9 cellular contexts compared by ENCODE assay signal in the genomic region with DNA sequence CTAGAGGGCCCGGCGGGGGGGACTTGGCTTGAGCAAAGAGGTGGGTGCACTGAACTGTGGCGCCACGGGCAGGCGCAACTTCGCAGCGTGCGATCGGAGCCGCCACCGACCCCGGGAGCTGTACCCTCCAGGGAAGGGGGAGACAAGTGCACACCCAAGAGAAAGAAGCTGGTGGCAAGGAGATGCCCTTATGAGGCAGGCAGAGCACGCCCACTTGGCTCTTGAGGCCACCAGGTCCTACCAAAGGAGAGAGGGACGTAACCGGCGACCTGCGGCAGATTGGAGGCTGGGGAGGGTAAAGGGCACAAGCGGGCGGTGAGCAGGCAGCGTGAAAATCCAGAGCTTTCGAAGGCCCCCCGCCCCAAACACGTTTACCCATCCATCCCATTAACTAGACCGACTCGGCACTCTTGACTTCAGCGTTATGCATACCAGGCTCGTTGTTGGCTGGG. TPM values are rescaled to one million over a fixed set of nuclear protein-coding genes. Genes with fewer than 3 reads are reported as not detected.
A peak's percentile ranks its signal among the peaks of the same experiment; 100 is the strongest.
DNase-seq lines count a peak whose midpoint lies in the region; ATAC-seq and TF ChIP-seq lines count a peak whose summit lies in the region.
"Had no signal": no experiment of that assay in that cellular context is flagged by ENCODE, and none has a peak within 500 bp of the region (broad histone marks: within the 10 kb centered on the region; RNA-seq: fewer than 3 reads in every experiment).

No MANE protein-coding gene starts in this region.

- H3K36me3 Mint-ChIP-seq in CD4-positive, CD25-positive, alpha-beta regulatory T cell, result peaks cover 6% of the 10 kb centered on the region
- peaks cover 9% of the 10 kb centered on the region; the same call in 1 of the 2 replicates for H3K36me3 Mint-ChIP-seq in HFFc6 (ENCODE audit: low read depth)
- H3K36me3 Mint-ChIP-seq in activated T-cell treated with anti-CD3 and anti-CD28 coated beads, Interleukin-2, amount 50 U/mL, for 72 hours (ENCODE audit: insufficient read depth in 2 of 2), result peaks cover 2 to 5% of the 10 kb centered on the region in 2 donors

- peaks cover 24 to 66% (median 37%) of the 10 kb centered on the region in 4 donors for H3K4me1 Mint-ChIP-seq in CD4-positive, CD25-positive, alpha-beta regulatory T cell
- H3K4me1 Mint-ChIP-seq in HFFc6 (ENCODE audit: low read depth), result peaks cover 63% of the 10 kb centered on the region
- H3K4me1 Mint-ChIP-seq in activated T-cell treated with anti-CD3 and anti-CD28 coated beads, Interleukin-2, amount 50 U/mL, for 72 hours (ENCODE audit: low read depth), result peaks cover 71% of the 10 kb centered on the region

- peak overlapping the region; percentile 82 to 90 (median 88) for H3K4me3 Mint-ChIP-seq in CD4-positive, CD25-positive, alpha-beta regulatory T cell
- H3K4me3 Mint-ChIP-seq in HFFc6, result peak overlapping the region; percentile 95
- peak overlapping the region; percentile 85 to 90 for H3K4me3 Mint-ChIP-seq in activated T-cell treated with anti-CD3 and anti-CD28 coated beads, Interleukin-2, amount 50 U/mL, for 72 hours

- H3K27ac Mint-ChIP-seq in CD4-positive, CD25-positive, alpha-beta regulatory T cell, result peak overlapping the region; percentile 17 to 94 (median 60)
- peak overlapping the region; percentile 90 for H3K27ac Mint-ChIP-seq in HFFc6
- H3K27ac Mint-ChIP-seq in activated T-cell treated with anti-CD3 and anti-CD28 coated beads, Interleukin-2, amount 50 U/mL, for 72 hours, result peak overlapping the region; percentile 17

- DNase-seq in CD4-positive, CD25-positive, alpha-beta regulatory T cell, result no peak
- DNase-seq in HFFc6 (no peak), islet precursor cell (peak; percentile 78)
- no peak for DNase-seq in activated T-cell treated with anti-CD3 and anti-CD28 coated beads, Interleukin-2, amount 50 U/mL, for 72 hours

- peaks cover 85% of the 10 kb centered on the region for H3K4me1 ChIP-seq in CD4-positive, CD25-positive, alpha-beta regulatory T cell (ENCODE audit: control insufficient read depth, insufficient read depth, low read length, poor library complexity, severe bottlenecking)

- H3K27ac ChIP-seq in CD4-positive, CD25-positive, alpha-beta regulatory T cell (ENCODE audit: insufficient read depth, low read length, poor library complexity, severe bottlenecking), result no peak overlapping the region

- no peaks in the 10 kb centered on the region for H3K36me3 ChIP-seq in CD4-positive, CD25-positive, alpha-beta regulatory T cell (ENCODE audit: control insufficient read depth, insufficient read depth, low read length)

- H3K9me3 Mint-ChIP-seq in CD4-positive, CD25-positive, alpha-beta regulatory T cell, result peaks cover 0 to 6% (median 1%) of the 10 kb centered on the region in 7 donors
- H3K9me3 Mint-ChIP-seq in HFFc6, result no peaks in the 10 kb centered on the region
- no peaks in the 10 kb centered on the region for H3K9me3 Mint-ChIP-seq in activated T-cell treated with anti-CD3 and anti-CD28 coated beads, Interleukin-2, amount 50 U/mL, for 72 hours

- TF ChIP-seq CTCF in HFFc6 (IDR thresholded peaks at IDR 0.05), result no peak

- H3K9me3 ChIP-seq in CD4-positive, CD25-positive, alpha-beta regulatory T cell (ENCODE audit: control insufficient read depth in 2 of 2, low read length in 2 of 2), result no peaks in the 10 kb centered on the region

- peaks cover 55% of the 10 kb centered on the region for H3K27me3 ChIP-seq in CD4-positive, CD25-positive, alpha-beta regulatory T cell (ENCODE audit: control insufficient read depth, insufficient read depth, low read length)

- no peak for ATAC-seq in CD4-positive, CD25-positive, alpha-beta regulatory T cell (ENCODE audit: low read depth in 2 of 2)
- ATAC-seq in activated T-cell treated with anti-CD3 and anti-CD28 coated beads, Interleukin-2, amount 50 U/mL, for 72 hours (replicated peaks in 1 of 2), result peak; percentile 6 to 7
- ATAC-seq in GM19328 (IDR thresholded peaks at IDR 0.05; ENCODE audit: unreplicated experiment), result no peak
- no peak for ATAC-seq in HG02678 (IDR thresholded peaks at IDR 0.05; ENCODE audit: unreplicated experiment)
- no peak for ATAC-seq in GM19397 (IDR thresholded peaks at IDR 0.05; ENCODE audit: unreplicated experiment)
- ATAC-seq in HG03280 (IDR thresholded peaks at IDR 0.05; ENCODE audit: unreplicated experiment), result no peak

- H3K27me3 Mint-ChIP-seq in CD4-positive, CD25-positive, alpha-beta regulatory T cell, result peaks cover 82% of the 10 kb centered on the region
- peaks cover 7% of the 10 kb centered on the region; the same call in 1 of the 2 replicates for H3K27me3 Mint-ChIP-seq in HFFc6 (ENCODE audit: insufficient read depth)
- H3K27me3 Mint-ChIP-seq in activated T-cell treated with anti-CD3 and anti-CD28 coated beads, Interleukin-2, amount 50 U/mL, for 72 hours (ENCODE audit: low read depth), result peaks cover 78% of the 10 kb centered on the region

- peak overlapping the region; percentile 19 for H3K4me3 ChIP-seq in CD4-positive, CD25-positive, alpha-beta regulatory T cell (ENCODE audit: low read depth, low read length)

RNA-seq across cellular contexts. Expression of gene DLX2, which starts 1.0 kb away (rescaled TPM):
- total RNA-seq in CD4-positive, CD25-positive, alpha-beta regulatory T cell, result 0.47 TPM
- polyA plus RNA-seq in CD4-positive, CD25-positive, alpha-beta regulatory T cell, result not detected
- total RNA-seq in HFFc6 (2021; fragmentation: NEBNext Ultra II Directional; extraction: Animal tissue kit (Norgen Biotek cat#: 25700)), result 10 to 100 TPM in 2 of 6 experiments, 1 to 10 TPM in 4; 8.8 to 12.6 (median 9.5) TPM
- under 1 TPM; 0.23 to 0.24 TPM for total RNA-seq in activated T-cell treated with anti-CD3 and anti-CD28 coated beads, Interleukin-2, amount 50 U/mL, for 72 hours
- total RNA-seq: pulmonary artery endothelial cell had no signal

RNA-seq across cellular contexts. Expression of gene DLX1, which starts 16.4 kb away (rescaled TPM):
- not detected for total RNA-seq in CD4-positive, CD25-positive, alpha-beta regulatory T cell
- not detected for polyA plus RNA-seq in CD4-positive, CD25-positive, alpha-beta regulatory T cell
- 10 to 100 TPM in 2 of 6 experiments, 1 to 10 TPM in 4; 8.2 to 13.9 (median 9.2) TPM for total RNA-seq in HFFc6 (2021; fragmentation: NEBNext Ultra II Directional; extraction: Animal tissue kit (Norgen Biotek cat#: 25700))
- total RNA-seq in activated T-cell treated with anti-CD3 and anti-CD28 coated beads, Interleukin-2, amount 50 U/mL, for 72 hours, result under 1 TPM in 1 of 2 donors, not detected in 1; 0.24 TPM

Comparison
In these comparisons a context has a peak if more than half of its experiments do, and no peak if none do; other contexts are left out.
1. ATAC-seq: peak in activated T-cell treated with anti-CD3 and anti-CD28 coated beads, Interleukin-2, amount 50 U/mL, for 72 hours (2 of 2); none in CD4-positive, CD25-positive, alpha-beta regulatory T cell (0 of 2), GM19328 (single experiment), HG02678 (single experiment), GM19397 (single experiment) and HG03280 (single experiment).
2. H3K27ac Mint-ChIP-seq: peak in every context shown above with its lines; median percentile 90 in HFFc6; 60 in CD4-positive, CD25-positive, alpha-beta regulatory T cell; 17 in activated T-cell treated with anti-CD3 and anti-CD28 coated beads, Interleukin-2, amount 50 U/mL, for 72 hours.
3. Peak in every context shown above with its lines, with median percentiles within 50 percentile points of each other: H3K4me3 Mint-ChIP-seq.